In genomic region chr11:3911908-3912505, GRCh38 we compare ENCODE assay signal across 17 cellular contexts.
"Had no signal": no experiment of that assay in that cellular context is flagged by ENCODE, and none has a peak within 500 bp of the region (broad histone marks: within the 10 kb centered on the region; RNA-seq: fewer than 3 reads in every experiment).

No MANE protein-coding gene starts in this region.

- H3K4me3 Mint-ChIP-seq: activated T-cell treated with anti-CD3 and anti-CD28 coated beads, Interleukin-2, amount 50 U/mL, for 4 hours; mesothelial cell of epicardium had no signal

- ATAC-seq: activated T-cell treated with anti-CD3 and anti-CD28 coated beads, Interleukin-2, amount 50 U/mL, for 4 hours; heart left ventricle; lower lobe of right lung had no signal

- DNase-seq: activated CD4-positive, alpha-beta T cell treated with anti-CD3 and anti-CD28 coated beads, Interleukin-2, amount 50 U/mL, for 48 hours; activated CD4-positive, CD25-positive, alpha-beta regulatory T cell treated with anti-CD3 and anti-CD28 coated beads, Interleukin-2, amount 50 U/mL, for 72 hours; activated gamma-delta T cell; activated T-cell treated with anti-CD3 and anti-CD28 coated beads, Interleukin-2, amount 50 U/mL, for 4 hours; aorta; cerebellar nuclear complex; heart left ventricle; lower lobe of right lung; stimulated activated CD4-positive, alpha-beta T cell treated with anti-CD3 and anti-CD28 coated beads, Interleukin-4, amount 100 ng/mL, for 24 hours; stomach; SW 1271; T1000; testis; upper lobe of left lung had no signal

- H3K4me1 ChIP-seq: testis had no signal

- H3K36me3 ChIP-seq: heart left ventricle, lower lobe of right lung, SJSA1, stomach, upper lobe of left lung had no signal

- H3K27ac Mint-ChIP-seq: mesothelial cell of epicardium had no signal

- H3K9me3 Mint-ChIP-seq: activated T-cell treated with anti-CD3 and anti-CD28 coated beads, Interleukin-2, amount 50 U/mL, for 4 hours; mesothelial cell of epicardium had no signal

- H3K27ac ChIP-seq: epithelial cell of prostate, heart left ventricle, lower lobe of right lung, SJSA1, stomach, testis, upper lobe of left lung had no signal

- H3K9me3 ChIP-seq: heart left ventricle, lower lobe of right lung, SJSA1, stomach, testis, upper lobe of left lung had no signal

- H3K36me3 Mint-ChIP-seq: mesothelial cell of epicardium had no signal

- H3K4me3 ChIP-seq: heart left ventricle, lower lobe of right lung, SJSA1, stomach, testis, upper lobe of left lung had no signal

- H3K27me3 ChIP-seq: heart left ventricle, SJSA1, stomach, testis, upper lobe of left lung had no signal
